Comparison of ENCODE assay signal across 18 cellular contexts in genomic region chr18:61948196-61948800, GRCh38. TPM values are rescaled to one million over a fixed set of nuclear protein-coding genes. Genes with fewer than 3 reads are reported as not detected.
DNase-seq lines count a peak whose midpoint lies in the region; TF ChIP-seq lines count a peak whose summit lies in the region.
"Had no signal": no experiment of that assay in that cellular context is flagged by ENCODE, and none has a peak within 500 bp of the region (broad histone marks: within the 10 kb centered on the region; RNA-seq: fewer than 3 reads in every experiment).

No MANE protein-coding gene starts in this region.

- TF ChIP-seq CTCF in RWPE1 (conservative IDR thresholded peaks at IDR 0.05; ENCODE audit: low read depth) (no peak), endodermal cell (conservative IDR thresholded peaks at IDR 0.05) (no peak), mesothelial cell of epicardium (IDR thresholded peaks at IDR 0.05; ENCODE audit: unreplicated experiment) (no peak)

- CTCF ChIA-PET in RWPE1 (lab: Yijun Ruan, JAX), result no interaction called here

- H3K36me3 ChIP-seq in BLaER1 (no peaks in the 10 kb centered on the region), endodermal cell (ENCODE audit: control insufficient read depth, insufficient read depth, low read length) (no peaks in the 10 kb centered on the region)
- H3K36me3 ChIP-seq: tibial artery had no signal

- POLR2A ChIA-PET in RWPE1 (lab: Yijun Ruan, JAX; ENCODE audit: low non-redundant PET), result no interaction called here

- H3K27ac Mint-ChIP-seq in endodermal cell (no peak overlapping the region), mesothelial cell of epicardium (peak overlapping the region; percentile 86)
- H3K27ac Mint-ChIP-seq: activated T-helper 2 cell treated with anti-CD3 and anti-CD28 coated beads, Interferon-gamma antibody, Interleukin-2, Interleukin-4, amounts not matched to agents 10 μg/mL and 5 μg/mL and 100 μg/mL, durations not matched to agents 14 hours and 24 hours and 36 hours had no signal

- H3K9me3 Mint-ChIP-seq in endodermal cell (no peaks in the 10 kb centered on the region), mesothelial cell of epicardium (no peaks in the 10 kb centered on the region)
- H3K9me3 Mint-ChIP-seq: activated T-helper 2 cell treated with anti-CD3 and anti-CD28 coated beads, Interferon-gamma antibody, Interleukin-2, Interleukin-4, amounts not matched to agents 10 μg/mL and 5 μg/mL and 100 μg/mL, durations not matched to agents 14 hours and 24 hours and 36 hours had no signal

- no peaks in the 10 kb centered on the region for H4K20me1 ChIP-seq in BLaER1

- H3K4me1 Mint-ChIP-seq in endodermal cell, result peaks cover 27% of the 10 kb centered on the region
- peaks cover 44% of the 10 kb centered on the region for H3K4me1 Mint-ChIP-seq in mesothelial cell of epicardium

- H3K4me1 ChIP-seq in BLaER1 (peaks cover 13% of the 10 kb centered on the region), endodermal cell (ENCODE audit: control insufficient read depth, insufficient read depth, low read length) (peaks cover 9% of the 10 kb centered on the region)

- DNase-seq in RWPE1 (ENCODE audit: low spot score) (no peak), endodermal cell (no peak), mesothelial cell of epicardium (ENCODE audit: low spot score in 2 of 2, unreplicated experiment in 2 of 2) (no peak), SW 1271 (lab: John Stamatoyannopoulos, UW) (no peak), medulla oblongata (ENCODE audit: extremely low spot score) (no peak), foreskin melanocyte (no peak), COLO668 (lab: John Stamatoyannopoulos, UW; ENCODE audit: unreplicated experiment) (no peak)
- DNase-seq: activated CD4-positive, alpha-beta T cell treated with anti-CD3 and anti-CD28 coated beads, Interleukin-2, amount 50 U/mL, for 4 hours; DMS79 treated with DMSO at 0.1 percent for 48 hours; NCI-H2081; posterior cingulate gyrus; T1000; tibial artery had no signal

- no peaks in the 10 kb centered on the region for H3K36me3 Mint-ChIP-seq in endodermal cell (ENCODE audit: low read depth)
- H3K36me3 Mint-ChIP-seq in mesothelial cell of epicardium, result no peaks in the 10 kb centered on the region
- H3K36me3 Mint-ChIP-seq: brain had no signal

- H3K27ac ChIP-seq in BLaER1 (no peak overlapping the region), RWPE1 (peak overlapping the region; percentile 32; the same call in 1 of the 2 replicates), endodermal cell (ENCODE audit: low read depth, low read length) (peak overlapping the region; percentile 90)
- H3K27ac ChIP-seq: tibial artery had no signal

- peak overlapping the region; percentile 47 for H3K4me2 ChIP-seq in BLaER1

- H3K9me3 ChIP-seq in BLaER1 (no peaks in the 10 kb centered on the region), endodermal cell (ENCODE audit: control insufficient read depth, low read length) (no peaks in the 10 kb centered on the region)
- H3K9me3 ChIP-seq: tibial artery had no signal

- H3K27me3 ChIP-seq in BLaER1 (no peaks in the 10 kb centered on the region), endodermal cell (ENCODE audit: control insufficient read depth, insufficient read depth, low read length, poor library complexity, severe bottlenecking) (no peaks in the 10 kb centered on the region)
- H3K27me3 ChIP-seq: tibial artery had no signal

- no peak overlapping the region for H3K4me3 Mint-ChIP-seq in endodermal cell
- no peak overlapping the region for H3K4me3 Mint-ChIP-seq in mesothelial cell of epicardium

- H3K4me3 ChIP-seq in BLaER1 (no peak overlapping the region), endodermal cell (ENCODE audit: low read length) (no peak overlapping the region)
- H3K4me3 ChIP-seq: GM12878, lung, tibial artery had no signal

- 83 to 84% methylated on average over 4 to 5 of the region's 5 CpGs for WGBS in endodermal cell (ENCODE audit: insufficient coverage in 1 of 2, insufficient read length in 1 of 2), 2 experiments

- no peaks in the 10 kb centered on the region for H3K27me3 Mint-ChIP-seq in endodermal cell (ENCODE audit: insufficient read depth)
- H3K27me3 Mint-ChIP-seq in mesothelial cell of epicardium (ENCODE audit: low read depth), result no peaks in the 10 kb centered on the region

- no peak overlapping the region for H3K9ac ChIP-seq in BLaER1
- H3K9ac ChIP-seq in endodermal cell (ENCODE audit: extremely low read depth, low read length, poor library complexity, severe bottlenecking), result no peak overlapping the region

RNA-seq across cellular contexts. Expression of gene RNF152, which starts 55.5 kb away (rescaled TPM):
- total RNA-seq in endodermal cell, result 100 to 1,000 TPM in 1 of 2 donors, 10 to 100 TPM in 1; 90.8 to 119 TPM
- polyA plus RNA-seq in endodermal cell (2013, experiment 1 of 2), result 15.9 TPM
- 23.3 TPM for polyA plus RNA-seq in endodermal cell (2013, experiment 2 of 2)
- total RNA-seq in mesothelial cell of epicardium, result 19.0 to 28.6 TPM (median 25.7 TPM) in 3 replicates
